In genomic region chr1:48493031-48493430, GRCh38 we compare ENCODE assay signal across 20 cellular contexts.
"Had no signal": no experiment of that assay in that cellular context is flagged by ENCODE, and none has a peak within 500 bp of the region (broad histone marks: within the 10 kb centered on the region; RNA-seq: fewer than 3 reads in every experiment).

No MANE protein-coding gene starts in this region.

- H3K4me3 ChIP-seq: cardiac muscle cell, gastroesophageal sphincter, lung, tibial artery, vagina had no signal

- H3K27me3 ChIP-seq: gastroesophageal sphincter, tibial artery, vagina had no signal

- H3K9me3 Mint-ChIP-seq: activated CD4-positive, alpha-beta memory T cell treated with anti-CD3 and anti-CD28 coated beads for 36 hours; T-helper 2 cell treated with Interferon-gamma antibody and Interleukin-4, amounts not matched to agents 5 μg/mL and 100 μg/mL, for 36 hours; WTC11 had no signal

- ATAC-seq: activated CD4-positive, alpha-beta T cell treated with anti-CD3 and anti-CD28 coated beads for 36 hours; gastroesophageal sphincter; left lobe of liver; WTC11 had no signal

- FAIRE-seq: TTC549 had no signal

- H3K9me3 ChIP-seq: gastroesophageal sphincter, tibial artery, vagina had no signal

- H3K27ac Mint-ChIP-seq: activated CD4-positive, alpha-beta memory T cell treated with anti-CD3 and anti-CD28 coated beads for 36 hours; activated CD4-positive, alpha-beta T cell treated with anti-CD3 and anti-CD28 coated beads for 36 hours; activated naive CD8-positive, alpha-beta T cell; T-helper 2 cell treated with Interferon-gamma antibody and Interleukin-4, amounts not matched to agents 5 μg/mL and 100 μg/mL, for 36 hours; WTC11 had no signal

- H3K4me1 Mint-ChIP-seq: activated CD4-positive, alpha-beta T cell treated with anti-CD3 and anti-CD28 coated beads for 36 hours had no signal

- H3K27ac ChIP-seq: cardiac muscle cell, tibial artery had no signal

- DNase-seq: activated CD4-positive, alpha-beta memory T cell treated with anti-CD3 and anti-CD28 coated beads for 36 hours; activated CD4-positive, alpha-beta T cell treated with anti-CD3 and anti-CD28 coated beads for 36 hours; activated T-cell treated with anti-CD3 and anti-CD28 coated beads for 4 hours; midbrain; occipital lobe; posterior cingulate gyrus; stimulated activated CD4-positive, alpha-beta T cell treated with anti-CD3 and anti-CD28 coated beads, Interleukin-12 subunit alpha, Interleukin-12 subunit beta, amount 100 ng/mL, for 4 hours; stimulated activated CD4-positive, alpha-beta T cell treated with anti-CD3 and anti-CD28 coated beads, Interleukin-1b, Interleukin-23, amount 100 ng/mL, for 48 hours; stimulated activated CD8-positive, alpha-beta memory T cell treated with anti-CD3 and anti-CD28 coated beads, Interleukin-4, amount 100 ng/mL, for 48 hours; stimulated activated naive CD4-positive, alpha-beta T cell; tibial artery had no signal

- H3K36me3 Mint-ChIP-seq: activated CD4-positive, alpha-beta memory T cell treated with anti-CD3 and anti-CD28 coated beads for 36 hours; activated naive CD8-positive, alpha-beta T cell; WTC11 had no signal

- H3K4me3 Mint-ChIP-seq: activated CD4-positive, alpha-beta memory T cell treated with anti-CD3 and anti-CD28 coated beads for 36 hours; activated CD4-positive, alpha-beta T cell treated with anti-CD3 and anti-CD28 coated beads for 36 hours; activated naive CD8-positive, alpha-beta T cell; T-helper 2 cell treated with Interferon-gamma antibody and Interleukin-4, amounts not matched to agents 5 μg/mL and 100 μg/mL, for 36 hours; WTC11 had no signal

- H3K36me3 ChIP-seq: cardiac muscle cell, gastroesophageal sphincter, tibial artery, vagina had no signal

- H3K27me3 Mint-ChIP-seq: activated CD4-positive, alpha-beta T cell treated with anti-CD3 and anti-CD28 coated beads for 36 hours; activated naive CD8-positive, alpha-beta T cell had no signal
